28 cellular contexts compared by ENCODE assay signal in the genomic region with DNA sequence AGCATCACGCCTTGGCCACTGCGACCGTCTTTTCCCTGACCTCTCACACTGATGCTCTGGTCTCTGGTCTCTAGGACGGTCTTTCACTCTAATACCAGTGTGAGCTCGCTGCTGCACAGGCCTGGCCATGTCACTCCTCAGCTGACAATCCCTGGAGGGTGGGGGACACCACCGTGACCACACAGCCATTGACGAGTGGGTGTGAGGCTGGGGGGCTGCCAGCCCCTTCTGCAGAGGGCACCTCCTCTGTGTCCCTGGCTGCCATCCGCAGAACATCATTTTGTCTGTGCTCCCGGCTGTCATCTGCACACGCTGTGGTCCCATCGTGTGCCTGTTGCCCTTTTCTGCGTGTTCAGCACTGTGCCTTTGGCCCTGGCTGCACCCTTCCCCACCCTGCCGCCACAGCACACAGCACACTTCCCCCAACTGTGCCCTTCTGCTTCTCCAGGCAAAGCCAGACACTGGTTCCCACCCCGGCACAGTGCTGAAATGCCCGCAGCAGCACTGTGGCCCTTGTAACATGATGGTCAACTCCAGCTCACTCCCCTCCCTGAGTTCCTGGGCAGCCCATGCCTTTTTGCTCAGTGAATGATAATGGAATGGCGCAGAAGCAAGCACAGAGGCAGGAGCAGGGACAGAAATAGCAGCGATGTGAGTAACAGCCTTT. TPM values are rescaled to one million over a fixed set of nuclear protein-coding genes. Genes with fewer than 3 reads are reported as not detected.
A peak's percentile ranks its signal among the peaks of the same experiment; 100 is the strongest.
DNase-seq lines count a peak whose midpoint lies in the region; ATAC-seq and TF ChIP-seq lines count a peak whose summit lies in the region.
"Had no signal": no experiment of that assay in that cellular context is flagged by ENCODE, and none has a peak within 500 bp of the region (broad histone marks: within the 10 kb centered on the region; RNA-seq: fewer than 3 reads in every experiment).

No MANE protein-coding gene starts in this region.

- POLR2A ChIA-PET in activated naive CD8-positive, alpha-beta T cell treated with anti-CD3 and anti-CD28 coated beads, Interleukin-2, amount 10 ng/mL, durations not matched to agents 7 days and 5 days (lab: Charles Lee) = interaction anchor here (1.0 to 1.2 kb wide), 2 partner anchors 63 to 75 kb away, joined by 3 read pairs; partner anchors contain the start of gene RALB

- peaks cover 31% of the 10 kb centered on the region for H3K4me1 Mint-ChIP-seq in activated naive CD8-positive, alpha-beta T cell treated with anti-CD3 and anti-CD28 coated beads, Interleukin-2, amount 10 ng/mL, durations not matched to agents 7 days and 5 days
- H3K4me1 Mint-ChIP-seq in activated naive CD8-positive, alpha-beta T cell treated with anti-CD3 and anti-CD28 coated beads for 36 hours = peaks cover 26% of the 10 kb centered on the region
- peaks cover 11% of the 10 kb centered on the region for H3K4me1 Mint-ChIP-seq in T-helper 17 cell

- no peaks in the 10 kb centered on the region for H3K36me3 Mint-ChIP-seq in activated naive CD8-positive, alpha-beta T cell treated with anti-CD3 and anti-CD28 coated beads, Interleukin-2, amount 10 ng/mL, durations not matched to agents 7 days and 5 days
- no peaks in the 10 kb centered on the region for H3K36me3 Mint-ChIP-seq in activated naive CD8-positive, alpha-beta T cell treated with anti-CD3 and anti-CD28 coated beads for 36 hours
- no peaks in the 10 kb centered on the region for H3K36me3 Mint-ChIP-seq in T-helper 17 cell (ENCODE audit: low read depth)
- H3K36me3 Mint-ChIP-seq: memory B cell had no signal

- H3K4me1 ChIP-seq in lower lobe of right lung = peaks cover 32% of the 10 kb centered on the region
- H3K4me1 ChIP-seq in upper lobe of right lung = peaks cover 18% of the 10 kb centered on the region

- ATAC-seq in activated naive CD8-positive, alpha-beta T cell treated with anti-CD3 and anti-CD28 coated beads, Interleukin-2, amount 10 ng/mL, durations not matched to agents 7 days and 5 days (ENCODE audit: low read depth) = no peak
- ATAC-seq in T-helper 17 cell (no peak), lower lobe of right lung (no peak), upper lobe of right lung (no peak), GM19455 (IDR thresholded peaks at IDR 0.05; ENCODE audit: unreplicated experiment) (no peak)
- ATAC-seq: gastroesophageal sphincter, PC-3, Right ventricle myocardium inferior had no signal

- H3K4me3 ChIP-seq in lower lobe of right lung (no peak overlapping the region), upper lobe of right lung (no peak overlapping the region)
- H3K4me3 ChIP-seq: cardiac muscle cell, gastroesophageal sphincter, MG63, transverse colon had no signal

- intact Hi-C loops in lower lobe of right lung (cut with DNase I) = no loop called here
- intact Hi-C loops in upper lobe of right lung (cut with DNase I) = loop anchor here (10.0 kb wide), 1 partner anchor 91 kb away; the partner anchor contains the start of gene TMEM185B

- H3K36me3 ChIP-seq in lower lobe of right lung (no peaks in the 10 kb centered on the region), upper lobe of right lung (no peaks in the 10 kb centered on the region)
- H3K36me3 ChIP-seq: cardiac muscle cell, gastroesophageal sphincter, MG63, transverse colon, WERI-Rb-1 had no signal

- H3K27me3 Mint-ChIP-seq in activated naive CD8-positive, alpha-beta T cell treated with anti-CD3 and anti-CD28 coated beads, Interleukin-2, amount 10 ng/mL, durations not matched to agents 7 days and 5 days = peaks cover under 1% of the 10 kb centered on the region
- peaks cover 3% of the 10 kb centered on the region for H3K27me3 Mint-ChIP-seq in activated naive CD8-positive, alpha-beta T cell treated with anti-CD3 and anti-CD28 coated beads for 36 hours
- H3K27me3 Mint-ChIP-seq in T-helper 17 cell = peaks cover 4% of the 10 kb centered on the region
- H3K27me3 Mint-ChIP-seq: activated CD4-positive, alpha-beta T cell treated with anti-CD3 and anti-CD28 coated beads, Interleukin-2, amount 10 ng/mL, durations not matched to agents 7 days and 5 days had no signal

- no peaks in the 10 kb centered on the region for H3K9me3 Mint-ChIP-seq in activated naive CD8-positive, alpha-beta T cell treated with anti-CD3 and anti-CD28 coated beads, Interleukin-2, amount 10 ng/mL, durations not matched to agents 7 days and 5 days
- H3K9me3 Mint-ChIP-seq in activated naive CD8-positive, alpha-beta T cell treated with anti-CD3 and anti-CD28 coated beads for 36 hours = no peaks in the 10 kb centered on the region
- H3K9me3 Mint-ChIP-seq: activated CD4-positive, alpha-beta T cell treated with anti-CD3 and anti-CD28 coated beads, Interleukin-2, amount 10 ng/mL, durations not matched to agents 7 days and 5 days; dendritic cell treated with granulocyte-macrophage colony-stimulating factor and Interleukin-4, amounts not matched to agents 40 ng/mL and 50 ng/mL, for 4 days; memory B cell had no signal

- no peak for DNase-seq in activated naive CD8-positive, alpha-beta T cell treated with anti-CD3 and anti-CD28 coated beads, Interleukin-2, amount 10 ng/mL, durations not matched to agents 7 days and 5 days
- DNase-seq in activated naive CD8-positive, alpha-beta T cell treated with anti-CD3 and anti-CD28 coated beads for 36 hours = no peak
- no peak for DNase-seq in T-helper 17 cell
- DNase-seq in lower lobe of right lung = peak; percentile 18
- DNase-seq in upper lobe of right lung = peak; percentile 43
- DNase-seq in GM03348 (ENCODE audit: low spot score) = no peak
- DNase-seq: anterior cingulate cortex; DND-41; hippocampal formation; KBM-7; MG63; NCI-H1105 treated with DMSO at 0.1 percent for 48 hours; NCI-H1930; NCI-H524 treated with DMSO at 0.1 percent for 48 hours; PC-3; retina; stimulated activated CD4-positive, alpha-beta T cell treated with anti-CD3 and anti-CD28 coated beads, Interleukin-2, amount 100 ng/mL, for 48 hours; T-helper 9 cell; transverse colon; WERI-Rb-1 had no signal

- H3K9me3 ChIP-seq in T-helper 17 cell (ENCODE audit: control insufficient read depth, low read length, poor library complexity, severe bottlenecking) (no peaks in the 10 kb centered on the region), lower lobe of right lung (no peaks in the 10 kb centered on the region), upper lobe of right lung (no peaks in the 10 kb centered on the region)
- H3K9me3 ChIP-seq: gastroesophageal sphincter, MG63, transverse colon had no signal

- H3K27me3 ChIP-seq in lower lobe of right lung (ENCODE audit: low read depth) = no peaks in the 10 kb centered on the region
- H3K27me3 ChIP-seq in upper lobe of right lung = no peaks in the 10 kb centered on the region
- H3K27me3 ChIP-seq: gastroesophageal sphincter, MG63 had no signal

- no peak overlapping the region for H3K4me3 Mint-ChIP-seq in activated naive CD8-positive, alpha-beta T cell treated with anti-CD3 and anti-CD28 coated beads, Interleukin-2, amount 10 ng/mL, durations not matched to agents 7 days and 5 days
- no peak overlapping the region for H3K4me3 Mint-ChIP-seq in activated naive CD8-positive, alpha-beta T cell treated with anti-CD3 and anti-CD28 coated beads for 36 hours
- H3K4me3 Mint-ChIP-seq in T-helper 17 cell = peak overlapping the region; percentile 84
- H3K4me3 Mint-ChIP-seq: activated CD4-positive, alpha-beta T cell treated with anti-CD3 and anti-CD28 coated beads, Interleukin-2, amount 10 ng/mL, durations not matched to agents 7 days and 5 days; dendritic cell treated with granulocyte-macrophage colony-stimulating factor and Interleukin-4, amounts not matched to agents 40 ng/mL and 50 ng/mL, for 4 days; memory B cell had no signal

- H3K27ac Mint-ChIP-seq in activated naive CD8-positive, alpha-beta T cell treated with anti-CD3 and anti-CD28 coated beads, Interleukin-2, amount 10 ng/mL, durations not matched to agents 7 days and 5 days = peak overlapping the region; percentile 82
- H3K27ac Mint-ChIP-seq in activated naive CD8-positive, alpha-beta T cell treated with anti-CD3 and anti-CD28 coated beads for 36 hours = no peak overlapping the region
- H3K27ac Mint-ChIP-seq in T-helper 17 cell = peak overlapping the region; percentile 88
- H3K27ac Mint-ChIP-seq: dendritic cell treated with granulocyte-macrophage colony-stimulating factor and Interleukin-4, amounts not matched to agents 40 ng/mL and 50 ng/mL, for 4 days; memory B cell had no signal

- H3K27ac ChIP-seq in lower lobe of right lung (no peak overlapping the region), upper lobe of right lung (no peak overlapping the region)
- H3K27ac ChIP-seq: C4-2B, cardiac muscle cell, gastroesophageal sphincter, transverse colon had no signal

- no peak for TF ChIP-seq CTCF in lower lobe of right lung (IDR thresholded peaks at IDR 0.05)
- no peak for TF ChIP-seq CTCF in upper lobe of right lung (IDR thresholded peaks at IDR 0.05)

RNA-seq across cellular contexts. Expression of gene INHBB, which starts 30.4 kb away (rescaled TPM):
- total RNA-seq in activated naive CD8-positive, alpha-beta T cell treated with anti-CD3 and anti-CD28 coated beads, Interleukin-2, amount 10 ng/mL, durations not matched to agents 7 days and 5 days = not detected
- total RNA-seq in activated naive CD8-positive, alpha-beta T cell treated with anti-CD3 and anti-CD28 coated beads for 36 hours = not detected
- total RNA-seq in T-helper 17 cell = not detected
- total RNA-seq in lower lobe of right lung = 5.2 TPM
- 12.3 TPM for total RNA-seq in upper lobe of right lung
- total RNA-seq: activated CD4-positive, alpha-beta T cell treated with anti-CD3 and anti-CD28 coated beads, Interleukin-2, amount 10 ng/mL, durations not matched to agents 7 days and 5 days; cardiac muscle cell had no signal

Comparison
In these comparisons a context has a peak if more than half of its experiments do, and no peak if none do; other contexts are left out.
1. DNase-seq: peak in lower lobe of right lung (single experiment) and upper lobe of right lung (single experiment); none in activated naive CD8-positive, alpha-beta T cell treated with anti-CD3 and anti-CD28 coated beads, Interleukin-2, amount 10 ng/mL, durations not matched to agents 7 days and 5 days (single experiment), activated naive CD8-positive, alpha-beta T cell treated with anti-CD3 and anti-CD28 coated beads for 36 hours (single experiment), T-helper 17 cell (0 of 3) and GM03348 (single experiment).